In the genomic region with DNA sequence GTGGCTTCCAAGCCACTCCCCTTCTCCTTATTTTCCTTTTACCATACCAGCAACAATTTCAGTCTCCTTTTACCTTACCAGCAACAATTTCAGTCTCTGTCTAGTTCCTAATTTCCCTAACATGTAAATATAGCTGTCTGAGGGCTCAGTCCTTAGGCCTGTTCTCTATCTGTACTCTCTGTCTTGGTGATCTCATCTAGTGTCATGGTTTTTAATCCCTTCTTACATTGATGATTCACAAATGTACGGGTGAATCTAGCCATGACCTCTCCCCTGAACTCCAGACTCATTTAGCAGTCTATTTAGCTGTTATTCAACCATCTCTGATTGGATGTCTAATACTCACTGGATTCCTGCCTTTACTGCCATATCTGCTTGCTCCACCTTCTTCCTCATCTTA, we compare ENCODE assay signal across 10 cellular contexts. TPM values are rescaled to one million over a fixed set of nuclear protein-coding genes. Genes with fewer than 3 reads are reported as not detected.
DNase-seq lines count a peak whose midpoint lies in the region; ATAC-seq lines count a peak whose summit lies in the region.
"Had no signal": no experiment of that assay in that cellular context is flagged by ENCODE, and none has a peak within 500 bp of the region (broad histone marks: within the 10 kb centered on the region; RNA-seq: fewer than 3 reads in every experiment).

No MANE protein-coding gene starts in this region.

- no peaks in the 10 kb centered on the region for H3K9me3 ChIP-seq in SJSA1 (replicated peaks)

- H3K36me3 Mint-ChIP-seq in T-cell = no peaks in the 10 kb centered on the region
- H3K36me3 Mint-ChIP-seq: immature natural killer cell had no signal

- no peak overlapping the region for H3K4me3 ChIP-seq in SJSA1

- peaks cover 56% of the 10 kb centered on the region for H3K4me1 ChIP-seq in SJSA1 (replicated peaks)

- H3K4me1 Mint-ChIP-seq in T-cell = peaks cover 4 to 24% (median 10%) of the 10 kb centered on the region in 3 donors

- no peaks in the 10 kb centered on the region for H3K27me3 ChIP-seq in SJSA1 (replicated peaks)

- H3K27ac Mint-ChIP-seq in T-cell = no peak overlapping the region
- H3K27ac Mint-ChIP-seq: activated CD4-positive, alpha-beta memory T cell treated with anti-CD3 and anti-CD28 coated beads, Interleukin-2, amount 10 ng/mL, durations not matched to agents 7 days and 5 days had no signal

- CTCF ChIA-PET in T-cell (lab: Charles Lee) = no interaction called here

- H3K4me3 Mint-ChIP-seq in T-cell = no peak overlapping the region
- H3K4me3 Mint-ChIP-seq: activated CD4-positive, alpha-beta memory T cell treated with anti-CD3 and anti-CD28 coated beads, Interleukin-2, amount 10 ng/mL, durations not matched to agents 7 days and 5 days; immature natural killer cell had no signal

- H3K36me3 ChIP-seq in SJSA1 = no peaks in the 10 kb centered on the region

- POLR2A ChIA-PET in T-cell (lab: Charles Lee) = no interaction called here

- DNase-seq in SJSA1 (ENCODE audit: low read depth in 1 of 2, low spot score in 2 of 2) (peak in 1 of 2 experiments; percentile 51), renal cortical epithelial cell (ENCODE audit: low read depth) (peak; percentile 90), KG1 (lab: John Stamatoyannopoulos, UW) (no peak), T-cell (no peak), substantia nigra (lab: John Stamatoyannopoulos, UW) (no peak), ureter (ENCODE audit: low spot score) (no peak)
- DNase-seq: activated CD4-positive, alpha-beta memory T cell treated with anti-CD3 and anti-CD28 coated beads, Interleukin-2, amount 10 ng/mL, durations not matched to agents 7 days and 5 days; immature natural killer cell had no signal

- ATAC-seq in GM18909 (IDR thresholded peaks at IDR 0.05; ENCODE audit: poor library complexity, unreplicated experiment) = peak; percentile 61
- peak; percentile 49 for ATAC-seq in HG02870 (IDR thresholded peaks at IDR 0.05; ENCODE audit: unreplicated experiment)
- ATAC-seq in T-cell (replicated peaks in 1 of 4) = no peak

- H3K9me3 Mint-ChIP-seq in T-cell = no peaks in the 10 kb centered on the region
- H3K9me3 Mint-ChIP-seq: activated CD4-positive, alpha-beta memory T cell treated with anti-CD3 and anti-CD28 coated beads, Interleukin-2, amount 10 ng/mL, durations not matched to agents 7 days and 5 days; immature natural killer cell had no signal

- H3K27ac ChIP-seq in SJSA1 (peak overlapping the region; percentile 46), substantia nigra (ENCODE audit: low read depth, low read length, poor library complexity, severe bottlenecking) (no peak overlapping the region)

- peaks cover 3 to 4% of the 10 kb centered on the region in 2 donors for H3K27me3 Mint-ChIP-seq in T-cell
- H3K27me3 Mint-ChIP-seq: activated CD4-positive, alpha-beta memory T cell treated with anti-CD3 and anti-CD28 coated beads, Interleukin-2, amount 10 ng/mL, durations not matched to agents 7 days and 5 days had no signal

RNA-seq across cellular contexts. Expression of gene IL15, which starts 7.2 kb away (rescaled TPM):
- total RNA-seq in SJSA1 (2014; rRNA removed; shearing (Covaris generic)) = 6.4 and 8.9 TPM in 2 replicates
- total RNA-seq in renal cortical epithelial cell (9.0 and 20.1 TPM in 2 replicates), T-cell (1 to 10 TPM; 2.3 to 7.0 (median 3.0) TPM), ureter (7.0 TPM)

Comparison
In these comparisons a context has a peak if more than half of its experiments do, and no peak if none do; other contexts are left out.
1. ATAC-seq: peak in GM18909 (single experiment) and HG02870 (single experiment); none in T-cell (0 of 4).